8 cellular contexts compared by ENCODE assay signal in genomic region chr3:172106989-172107388, GRCh38.
A peak's percentile ranks its signal among the peaks of the same experiment; 100 is the strongest.
DNase-seq lines count a peak whose midpoint lies in the region; ATAC-seq and TF ChIP-seq lines count a peak whose summit lies in the region.

No MANE protein-coding gene starts in this region.

- peak; percentile 97 for DNase-seq in SIG-M5 treated with dmso at 0.1 percent for 504 hours (lab: John Stamatoyannopoulos, UW; ENCODE audit: unreplicated experiment)
- peak; percentile 80 for DNase-seq in activated naive CD4-positive, alpha-beta T cell treated with anti-CD3 and anti-CD28 coated beads, Interleukin-2, amount 10 ng/mL, durations not matched to agents 7 days and 5 days
- DNase-seq in naive B cell, result peak; percentile 70
- peak; percentile 48 for DNase-seq in testis
- no peak for DNase-seq in foreskin fibroblast
- no peak for DNase-seq in endodermal cell

- H3K9me3 Mint-ChIP-seq in activated naive CD4-positive, alpha-beta T cell treated with anti-CD3 and anti-CD28 coated beads, Interleukin-2, amount 10 ng/mL, durations not matched to agents 7 days and 5 days, result no peaks in the 10 kb centered on the region
- peaks cover 0 to 4% (median 0%) of the 10 kb centered on the region in 7 donors for H3K9me3 Mint-ChIP-seq in naive B cell
- H3K9me3 Mint-ChIP-seq in endodermal cell, result no peaks in the 10 kb centered on the region

- H3K9me3 ChIP-seq in testis (no peaks in the 10 kb centered on the region), endodermal cell (ENCODE audit: control insufficient read depth, low read length) (no peaks in the 10 kb centered on the region)

- H3K36me3 Mint-ChIP-seq in activated naive CD4-positive, alpha-beta T cell treated with anti-CD3 and anti-CD28 coated beads, Interleukin-2, amount 10 ng/mL, durations not matched to agents 7 days and 5 days, result peaks cover 11% of the 10 kb centered on the region
- H3K36me3 Mint-ChIP-seq in naive B cell, result peaks cover 4 to 7% of the 10 kb centered on the region in 2 donors
- H3K36me3 Mint-ChIP-seq in endodermal cell (ENCODE audit: low read depth), result peaks cover 4% of the 10 kb centered on the region

- H3K36me3 ChIP-seq in testis (ENCODE audit: low read depth, missing control alignments) (no peaks in the 10 kb centered on the region), endodermal cell (ENCODE audit: control insufficient read depth, insufficient read depth, low read length) (peaks cover 42% of the 10 kb centered on the region)

- peaks cover 69% of the 10 kb centered on the region for H3K4me1 Mint-ChIP-seq in activated naive CD4-positive, alpha-beta T cell treated with anti-CD3 and anti-CD28 coated beads, Interleukin-2, amount 10 ng/mL, durations not matched to agents 7 days and 5 days
- H3K4me1 Mint-ChIP-seq in naive B cell, result peaks cover 25 to 32% (median 28%) of the 10 kb centered on the region in 3 donors
- H3K4me1 Mint-ChIP-seq in endodermal cell, result peaks cover 36% of the 10 kb centered on the region

- H3K27ac ChIP-seq in testis, result no peak overlapping the region
- H3K27ac ChIP-seq in endodermal cell (ENCODE audit: low read depth, low read length), result no peak overlapping the region

- no peak for TF ChIP-seq POLR2A in testis (IDR thresholded peaks at IDR 0.05)

- H3K27me3 Mint-ChIP-seq in activated naive CD4-positive, alpha-beta T cell treated with anti-CD3 and anti-CD28 coated beads, Interleukin-2, amount 10 ng/mL, durations not matched to agents 7 days and 5 days, result peaks cover 11% of the 10 kb centered on the region
- H3K27me3 Mint-ChIP-seq in naive B cell (peaks cover 66 to 79% (median 75%) of the 10 kb centered on the region in 3 donors), endodermal cell (ENCODE audit: insufficient read depth) (no peaks in the 10 kb centered on the region)

- no peak overlapping the region for H3K4me3 ChIP-seq in testis
- H3K4me3 ChIP-seq in foreskin fibroblast (ENCODE audit: low read depth in 1 of 2, low read length in 2 of 2), result no peak overlapping the region
- no peak overlapping the region for H3K4me3 ChIP-seq in endodermal cell (ENCODE audit: low read length)

- H3K4me1 ChIP-seq in testis (peaks cover 13% of the 10 kb centered on the region), endodermal cell (ENCODE audit: control insufficient read depth, insufficient read depth, low read length) (peaks cover 4% of the 10 kb centered on the region)

- intact Hi-C loops in testis (cut with DNase I; ENCODE audit: low total_unique reads), result no loop called here

- H3K9ac ChIP-seq in endodermal cell (ENCODE audit: extremely low read depth, low read length, poor library complexity, severe bottlenecking), result no peak overlapping the region

- 69 to 77% methylated on average over 7 of the region's 7 CpGs for WGBS in testis, 2 donors
- WGBS in endodermal cell (ENCODE audit: insufficient coverage in 1 of 2, insufficient read length in 1 of 2), 2 experiments, result 81 to 83% methylated on average over 6 to 7 of the region's 7 CpGs

- CTCF ChIA-PET in activated naive CD4-positive, alpha-beta T cell treated with anti-CD3 and anti-CD28 coated beads, Interleukin-2, amount 10 ng/mL, durations not matched to agents 7 days and 5 days (lab: Charles Lee), result interaction anchor here (0.6 to 1.0 kb wide), 4 partner anchors 21 to 489 kb away, joined by 3 to 4 read pairs (median 4); no protein-coding TSS in a partner anchor

- ATAC-seq in GM18861 (IDR thresholded peaks at IDR 0.05; ENCODE audit: unreplicated experiment) (peak; percentile 46), HG03039 (IDR thresholded peaks at IDR 0.05; ENCODE audit: unreplicated experiment) (peak; percentile 53), naive B cell (ENCODE audit: low read depth in 2 of 2) (peak; percentile 84 to 88)

- TF ChIP-seq CTCF in testis (IDR thresholded peaks at IDR 0.05) (no peak), foreskin fibroblast (IDR thresholded peaks at IDR 0.05; ENCODE audit: low read depth, low read length) (no peak), endodermal cell (conservative IDR thresholded peaks at IDR 0.05) (no peak)

- H3K4me3 Mint-ChIP-seq in activated naive CD4-positive, alpha-beta T cell treated with anti-CD3 and anti-CD28 coated beads, Interleukin-2, amount 10 ng/mL, durations not matched to agents 7 days and 5 days, result peak overlapping the region; percentile 65
- H3K4me3 Mint-ChIP-seq in naive B cell, result peak overlapping the region; percentile 34 to 81 (median 70)
- no peak overlapping the region for H3K4me3 Mint-ChIP-seq in endodermal cell

- peak overlapping the region; percentile 87 for H3K27ac Mint-ChIP-seq in activated naive CD4-positive, alpha-beta T cell treated with anti-CD3 and anti-CD28 coated beads, Interleukin-2, amount 10 ng/mL, durations not matched to agents 7 days and 5 days
- H3K27ac Mint-ChIP-seq in naive B cell (peak overlapping the region in 5 of 6 donors; percentile 12 to 82 (median 62)), endodermal cell (no peak overlapping the region)

- no peaks in the 10 kb centered on the region for H3K27me3 ChIP-seq in testis
- H3K27me3 ChIP-seq in endodermal cell (ENCODE audit: control insufficient read depth, insufficient read depth, low read length, poor library complexity, severe bottlenecking), result no peaks in the 10 kb centered on the region

Comparison
In these comparisons a context has a peak if more than half of its experiments do, and no peak if none do; other contexts are left out.
1. DNase-seq: peak in SIG-M5 treated with dmso at 0.1 percent for 504 hours (single experiment), activated naive CD4-positive, alpha-beta T cell treated with anti-CD3 and anti-CD28 coated beads, Interleukin-2, amount 10 ng/mL, durations not matched to agents 7 days and 5 days (single experiment), naive B cell (single experiment) and testis (single experiment); none in foreskin fibroblast (0 of 2) and endodermal cell (single experiment).
2. Peak in every context shown above with its lines, with median percentiles within 50 percentile points of each other: ATAC-seq.